20 cellular contexts compared by ENCODE assay signal in genomic region chr10:88343761-88344484, GRCh38.
DNase-seq lines count a peak whose midpoint lies in the region; ATAC-seq, FAIRE-seq and TF ChIP-seq lines count a peak whose summit lies in the region.
"Had no signal": no experiment of that assay in that cellular context is flagged by ENCODE, and none has a peak within 500 bp of the region (broad histone marks: within the 10 kb centered on the region; RNA-seq: fewer than 3 reads in every experiment).

No MANE protein-coding gene starts in this region.

- H3K4me3 ChIP-seq in subcutaneous abdominal adipose tissue (ENCODE audit: low read depth in 1 of 5, low read length in 5 of 5): peak overlapping the region in 1 of 5 donors; percentile 23

- no peaks in the 10 kb centered on the region for H3K27me3 ChIP-seq in subcutaneous abdominal adipose tissue (ENCODE audit: control insufficient read depth in 5 of 5, insufficient read depth in 4 of 5, low read length in 5 of 5)
- H3K27me3 ChIP-seq: brain microvascular endothelial cell had no signal

- intact Hi-C loops in activated CD8-positive, alpha-beta T cell treated with anti-CD3 and anti-CD28 coated beads for 36 hours (cut with micrococcal nuclease): no loop called here

- H3K4me1 Mint-ChIP-seq in activated CD8-positive, alpha-beta T cell treated with anti-CD3 and anti-CD28 coated beads for 36 hours (ENCODE audit: low read depth): peaks cover 4% of the 10 kb centered on the region

- CTCF ChIA-PET in activated CD8-positive, alpha-beta T cell treated with anti-CD3 and anti-CD28 coated beads for 36 hours (lab: Charles Lee): interaction anchor here (0.7 kb wide), 1 partner anchor 344 kb away, joined by 3 read pairs; no protein-coding TSS in a partner anchor

- no peaks in the 10 kb centered on the region for H3K36me3 Mint-ChIP-seq in activated CD8-positive, alpha-beta T cell treated with anti-CD3 and anti-CD28 coated beads for 36 hours (ENCODE audit: low read depth)

- no peak overlapping the region for H3K9ac ChIP-seq in subcutaneous abdominal adipose tissue (ENCODE audit: low read length in 5 of 5)

- H3K9me3 ChIP-seq in subcutaneous abdominal adipose tissue (ENCODE audit: control insufficient read depth in 5 of 5, low read length in 5 of 5): no peaks in the 10 kb centered on the region

- ATAC-seq in left lobe of liver: peak; percentile 48
- no peak for ATAC-seq in HG02973 (IDR thresholded peaks at IDR 0.05; ENCODE audit: unreplicated experiment)
- no peak for ATAC-seq in activated CD8-positive, alpha-beta T cell treated with anti-CD3 and anti-CD28 coated beads for 36 hours
- no peak for ATAC-seq in HG03196 (IDR thresholded peaks at IDR 0.05; ENCODE audit: unreplicated experiment)
- ATAC-seq: activated CD4-positive, alpha-beta T cell treated with anti-CD3 and anti-CD28 coated beads for 36 hours; T-helper 17 cell had no signal

- peak; percentile 17 for DNase-seq in NCI-H69 (lab: John Stamatoyannopoulos, UW)
- DNase-seq in left lobe of liver (ENCODE audit: low spot score): no peak
- no peak for DNase-seq in kidney tubule cell (ENCODE audit: low spot score)
- no peak for DNase-seq in activated CD8-positive, alpha-beta T cell treated with anti-CD3 and anti-CD28 coated beads for 36 hours
- DNase-seq: activated CD4-positive, alpha-beta T cell treated with anti-CD3 and anti-CD28 coated beads for 36 hours; activated naive CD4-positive, alpha-beta T cell treated with Interleukin-2 at 50 U/mL for 16 hours; brain microvascular endothelial cell; DMS79 treated with DMSO at 0.1 percent for 48 hours; effector CD8-positive, alpha-beta T cell; H7; naive B cell; NCI-H2107; stimulated activated CD4-positive, alpha-beta T cell treated with anti-CD3 and anti-CD28 coated beads, Interleukin-4, amount 100 ng/mL, for 4 hours; T-helper 17 cell had no signal

- H3K9me3 Mint-ChIP-seq in activated CD8-positive, alpha-beta T cell treated with anti-CD3 and anti-CD28 coated beads for 36 hours: no peaks in the 10 kb centered on the region

- H3K4me1 ChIP-seq in subcutaneous abdominal adipose tissue (ENCODE audit: control insufficient read depth in 5 of 5, insufficient read depth in 5 of 5, low read length in 5 of 5): peaks cover 0 to 23% (median 6%) of the 10 kb centered on the region in 5 donors

- H3K27me3 Mint-ChIP-seq in activated CD8-positive, alpha-beta T cell treated with anti-CD3 and anti-CD28 coated beads for 36 hours: no peaks in the 10 kb centered on the region
- H3K27me3 Mint-ChIP-seq: activated CD4-positive, alpha-beta T cell treated with anti-CD3 and anti-CD28 coated beads for 36 hours; naive B cell; T-helper 17 cell had no signal

- peak; percentile 12 for FAIRE-seq in endometrium (lab: Jason Lieb, UNC)
- FAIRE-seq: keratinocyte had no signal

- H3K27ac Mint-ChIP-seq in activated CD8-positive, alpha-beta T cell treated with anti-CD3 and anti-CD28 coated beads for 36 hours: no peak overlapping the region
- H3K27ac Mint-ChIP-seq: activated CD4-positive, alpha-beta T cell treated with anti-CD3 and anti-CD28 coated beads for 36 hours; T-helper 17 cell had no signal

- H3K4me3 Mint-ChIP-seq in activated CD8-positive, alpha-beta T cell treated with anti-CD3 and anti-CD28 coated beads for 36 hours: no peak overlapping the region
- H3K4me3 Mint-ChIP-seq: activated CD4-positive, alpha-beta T cell treated with anti-CD3 and anti-CD28 coated beads for 36 hours; naive B cell; T-helper 17 cell had no signal

- H3K36me3 ChIP-seq in subcutaneous abdominal adipose tissue (ENCODE audit: control insufficient read depth in 5 of 5, insufficient read depth in 5 of 5, low read length in 5 of 5): no peaks in the 10 kb centered on the region
- H3K36me3 ChIP-seq: brain microvascular endothelial cell had no signal

- no peak for TF ChIP-seq CTCF in activated CD8-positive, alpha-beta T cell treated with anti-CD3 and anti-CD28 coated beads for 36 hours (IDR thresholded peaks at IDR 0.05)

- POLR2A ChIA-PET in activated CD8-positive, alpha-beta T cell treated with anti-CD3 and anti-CD28 coated beads for 36 hours (lab: Charles Lee): interaction anchor here (0.7 kb wide), 1 partner anchor 313 kb away, joined by 3 read pairs; no protein-coding TSS in a partner anchor

- H3K27ac ChIP-seq in subcutaneous abdominal adipose tissue (ENCODE audit: low read depth, low read length): peak overlapping the region; percentile 45
- H3K27ac ChIP-seq: brain microvascular endothelial cell, RWPE1 had no signal
